Comparison of ENCODE assay signal across 1 cellular context in the genomic region with DNA sequence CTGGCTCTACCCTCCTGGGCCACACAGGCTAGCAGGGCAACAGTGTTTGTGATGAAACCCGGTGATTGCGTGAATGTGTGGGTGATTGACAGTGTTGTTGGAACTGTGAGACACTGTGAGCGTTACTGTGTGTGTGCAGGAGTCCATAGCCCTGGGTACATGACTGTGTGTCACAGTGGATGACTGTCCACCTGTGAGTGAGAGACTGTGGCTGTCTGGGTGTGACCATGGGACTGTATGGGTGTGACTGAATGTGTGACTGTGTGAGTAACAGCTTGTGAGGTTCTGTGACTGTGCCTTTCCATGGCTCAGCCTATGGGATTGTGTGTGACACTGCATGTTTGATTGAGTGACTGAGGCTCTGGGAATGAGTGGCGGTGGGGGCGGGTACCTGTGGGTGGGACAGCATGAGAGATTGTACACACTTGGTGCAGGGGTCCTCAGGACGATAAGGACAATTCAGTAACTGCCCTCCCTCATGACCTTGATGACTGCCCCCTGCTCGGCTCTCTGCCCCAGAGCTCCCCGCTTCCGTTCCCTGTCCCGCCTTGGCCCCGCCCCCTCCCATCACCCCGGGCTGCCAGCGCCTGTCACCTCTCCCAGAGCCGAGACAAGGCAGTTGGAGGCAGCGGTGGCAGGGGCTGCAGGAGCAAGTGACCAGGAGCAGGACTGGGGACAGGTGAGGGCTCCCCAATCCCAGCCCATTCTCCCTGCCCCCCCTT.
TF ChIP-seq lines count a peak whose summit lies in the region.

A gene with protein sequence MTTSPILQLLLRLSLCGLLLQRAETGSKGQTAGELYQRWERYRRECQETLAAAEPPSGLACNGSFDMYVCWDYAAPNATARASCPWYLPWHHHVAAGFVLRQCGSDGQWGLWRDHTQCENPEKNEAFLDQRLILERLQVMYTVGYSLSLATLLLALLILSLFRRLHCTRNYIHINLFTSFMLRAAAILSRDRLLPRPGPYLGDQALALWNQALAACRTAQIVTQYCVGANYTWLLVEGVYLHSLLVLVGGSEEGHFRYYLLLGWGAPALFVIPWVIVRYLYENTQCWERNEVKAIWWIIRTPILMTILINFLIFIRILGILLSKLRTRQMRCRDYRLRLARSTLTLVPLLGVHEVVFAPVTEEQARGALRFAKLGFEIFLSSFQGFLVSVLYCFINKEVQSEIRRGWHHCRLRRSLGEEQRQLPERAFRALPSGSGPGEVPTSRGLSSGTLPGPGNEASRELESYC (plus strand): TSS at position 602 of the 722 bp plus-strand sequence. CDS start 1,300 bp downstream, outside the sequence.

TF ChIP-seq in K562, 482 proteins besides CTCF, POLR2A, EP300 and RAD21 (continued from another document):
- TF ChIP-seq, protein P1, sequence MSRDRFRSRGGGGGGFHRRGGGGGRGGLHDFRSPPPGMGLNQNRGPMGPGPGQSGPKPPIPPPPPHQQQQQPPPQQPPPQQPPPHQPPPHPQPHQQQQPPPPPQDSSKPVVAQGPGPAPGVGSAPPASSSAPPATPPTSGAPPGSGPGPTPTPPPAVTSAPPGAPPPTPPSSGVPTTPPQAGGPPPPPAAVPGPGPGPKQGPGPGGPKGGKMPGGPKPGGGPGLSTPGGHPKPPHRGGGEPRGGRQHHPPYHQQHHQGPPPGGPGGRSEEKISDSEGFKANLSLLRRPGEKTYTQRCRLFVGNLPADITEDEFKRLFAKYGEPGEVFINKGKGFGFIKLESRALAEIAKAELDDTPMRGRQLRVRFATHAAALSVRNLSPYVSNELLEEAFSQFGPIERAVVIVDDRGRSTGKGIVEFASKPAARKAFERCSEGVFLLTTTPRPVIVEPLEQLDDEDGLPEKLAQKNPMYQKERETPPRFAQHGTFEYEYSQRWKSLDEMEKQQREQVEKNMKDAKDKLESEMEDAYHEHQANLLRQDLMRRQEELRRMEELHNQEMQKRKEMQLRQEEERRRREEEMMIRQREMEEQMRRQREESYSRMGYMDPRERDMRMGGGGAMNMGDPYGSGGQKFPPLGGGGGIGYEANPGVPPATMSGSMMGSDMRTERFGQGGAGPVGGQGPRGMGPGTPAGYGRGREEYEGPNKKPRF (IDR thresholded peaks at IDR 0.05; ENCODE audit: low read depth, low read length): no peak
- TF ChIP-seq ATF1 (CRISPR knock-in tag; IDR thresholded peaks at IDR 0.05) (no peak), ATF1 (tag; IDR thresholded peaks at IDR 0.05) (peak; percentile 52), FOXA1 (IDR thresholded peaks at IDR 0.05; ENCODE audit: borderline replicate concordance) (no peak), MEIS2 (IDR thresholded peaks at IDR 0.05; ENCODE audit: partially characterized antibody) (peak; percentile 62), GTF2A2 (tag; IDR thresholded peaks at IDR 0.05) (no peak), BRD9 (IDR thresholded peaks at IDR 0.05; ENCODE audit: low read depth, partially characterized antibody) (peak; percentile 31), EHMT2 (IDR thresholded peaks at IDR 0.05) (peak; percentile 78; the same call in 1 of the 2 replicates), RB1 (IDR thresholded peaks at IDR 0.05; ENCODE audit: low read depth) (peak; percentile 28; the same call in 1 of the 2 replicates), RBFOX2 (IDR thresholded peaks at IDR 0.05; ENCODE audit: low read depth, low read length) (peak; percentile 73), CEBPB (tag; IDR thresholded peaks at IDR 0.05) (peak; percentile 72), SIN3A (IDR thresholded peaks at IDR 0.05; ENCODE audit: borderline replicate concordance in 2 of 2, control insufficient read depth in 1 of 2, low read depth in 2 of 2, low read length in 2 of 2) (peak in 1 of 2 experiments; percentile 24; a peak in 1 of 4 replicates), ZNF134 (CRISPR knock-in tag; conservative IDR thresholded peaks at IDR 0.05) (no peak), MAFF (IDR thresholded peaks at IDR 0.05; ENCODE audit: low read length) (0 out of 2 replicates have a peak, but pooled peaks have one; percentile 28), TCF3 (CRISPR knock-in tag; IDR thresholded peaks at IDR 0.05) (peak; percentile 20; the same call in 1 of the 2 replicates), ZKSCAN1 (IDR thresholded peaks at IDR 0.05; ENCODE audit: low read depth, low read length) (no peak)
- TF ChIP-seq, protein P2, sequence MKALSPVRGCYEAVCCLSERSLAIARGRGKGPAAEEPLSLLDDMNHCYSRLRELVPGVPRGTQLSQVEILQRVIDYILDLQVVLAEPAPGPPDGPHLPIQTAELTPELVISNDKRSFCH (CRISPR knock-in tag; IDR thresholded peaks at IDR 0.05): no peak
- TF ChIP-seq, protein P2 (tag; IDR thresholded peaks at IDR 0.05): peak; percentile 50; the same call in 1 of the 2 replicates
- TF ChIP-seq, protein P3, sequence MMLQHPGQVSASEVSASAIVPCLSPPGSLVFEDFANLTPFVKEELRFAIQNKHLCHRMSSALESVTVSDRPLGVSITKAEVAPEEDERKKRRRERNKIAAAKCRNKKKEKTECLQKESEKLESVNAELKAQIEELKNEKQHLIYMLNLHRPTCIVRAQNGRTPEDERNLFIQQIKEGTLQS (IDR thresholded peaks at IDR 0.05): peak; percentile 50
- TF ChIP-seq, protein P3 (CRISPR knock-in tag; conservative IDR thresholded peaks at IDR 0.05): no peak
